ENCODE assay signal across 8 cellular contexts in genomic region chr1:84478876-84479868, GRCh38. TPM values are rescaled to one million over a fixed set of nuclear protein-coding genes. Genes with fewer than 3 reads are reported as not detected.
DNase-seq lines count a peak whose midpoint lies in the region; ATAC-seq and TF ChIP-seq lines count a peak whose summit lies in the region.

TSS of gene RPF1 (plus strand) at chr1:84479266. CDS start at chr1:84479282, 16 bp downstream.

- H3K4me3 Mint-ChIP-seq in Caco-2 (ENCODE audit: unreplicated experiment) (peak within 1 kb of the TSS; percentile 98), endothelial cell (ENCODE audit: unreplicated experiment) (peak within 1 kb of the TSS; percentile 99), mesothelial cell of epicardium (peak within 1 kb of the TSS; percentile 98)

- TF ChIP-seq CTCF in Caco-2 (IDR thresholded peaks at IDR 0.05; ENCODE audit: insufficient read depth in 1 of 2, low read depth in 1 of 2, low read length in 1 of 2, severe bottlenecking in 1 of 2, unreplicated experiment in 1 of 2) (no peak), endothelial cell (IDR thresholded peaks at IDR 0.05; ENCODE audit: unreplicated experiment) (no peak), mesothelial cell of epicardium (IDR thresholded peaks at IDR 0.05; ENCODE audit: unreplicated experiment) (no peak)

- ATAC-seq in GM21360 (IDR thresholded peaks at IDR 0.05; ENCODE audit: unreplicated experiment) = peak; percentile 92

- H3K36me3 Mint-ChIP-seq in Caco-2 (ENCODE audit: insufficient read depth, unreplicated experiment) (peaks cover 25% of the 10 kb centered on the region), endothelial cell (ENCODE audit: low read depth, unreplicated experiment) (peaks cover 6% of the 10 kb centered on the region), mesothelial cell of epicardium (peaks cover 15% of the 10 kb centered on the region)

- CTCF ChIA-PET in Caco-2 (lab: Charles Lee) = interaction anchor here (0.8 to 1.2 kb wide), 3 partner anchors 27 to 278 kb away, joined by 3 to 5 read pairs (median 3); partner anchors contain the start of genes GNG5 and SPATA1

- intact Hi-C loops in Caco-2 (cut with micrococcal nuclease; ENCODE audit: unreplicated experiment) = loop anchor here (1.0 kb wide), 2 partner anchors 27 to 95 kb away; partner anchors contain the start of genes CTBS, GNG5 and SPATA1

- peak within 1 kb of the TSS; percentile 55 for H3K4me3 ChIP-seq in Caco-2 (ENCODE audit: low read depth, low read length)

- no peaks in the 10 kb centered on the region for H3K4me1 ChIP-seq in Caco-2

- no peaks in the 10 kb centered on the region for H3K36me3 ChIP-seq in Caco-2 (ENCODE audit: control insufficient read depth, insufficient read depth, low read length)

- H3K9me3 Mint-ChIP-seq in Caco-2 (ENCODE audit: unreplicated experiment) (peaks cover 12% of the 10 kb centered on the region), endothelial cell (ENCODE audit: unreplicated experiment) (no peaks in the 10 kb centered on the region), mesothelial cell of epicardium (peaks cover 15% of the 10 kb centered on the region)

- H3K27me3 ChIP-seq in Caco-2 (replicated peaks; ENCODE audit: control insufficient read depth, insufficient read depth, low read length) = no peaks in the 10 kb centered on the region

- peaks cover 6% of the 10 kb centered on the region for H3K9me3 ChIP-seq in Caco-2

- BruUV-seq in Caco-2 (replicated peaks; lab: Mats Ljungman, UMichigan) = TSS peak; percentile 40

- H3K4me1 Mint-ChIP-seq in Caco-2 (ENCODE audit: low read depth, unreplicated experiment) (no peaks in the 10 kb centered on the region), endothelial cell (ENCODE audit: unreplicated experiment) (peaks cover 7% of the 10 kb centered on the region), mesothelial cell of epicardium (peaks cover 24% of the 10 kb centered on the region)

- H3K27me3 Mint-ChIP-seq in Caco-2 (ENCODE audit: insufficient read depth, unreplicated experiment) = peaks cover 15% of the 10 kb centered on the region
- H3K27me3 Mint-ChIP-seq in endothelial cell (ENCODE audit: unreplicated experiment) = peaks cover 5% of the 10 kb centered on the region
- H3K27me3 Mint-ChIP-seq in mesothelial cell of epicardium (ENCODE audit: low read depth) = peaks cover 46% of the 10 kb centered on the region

- H3K27ac Mint-ChIP-seq in Caco-2 (ENCODE audit: unreplicated experiment) (peak within 1 kb of the TSS; percentile 99), endothelial cell (ENCODE audit: unreplicated experiment) (peak within 1 kb of the TSS; percentile 99), mesothelial cell of epicardium (peak within 1 kb of the TSS; percentile 97)

- POLR2A ChIA-PET in Caco-2 (lab: Charles Lee) = no interaction called here

- DNase-seq in Caco-2 = peak; percentile 64 to 67
- DNase-seq in HT1080 (ENCODE audit: low read depth) = peak; percentile 78
- DNase-seq in NOMO-1 treated with dmso at 0.1 percent for 144 hours (lab: John Stamatoyannopoulos, UW; ENCODE audit: unreplicated experiment) = peak; percentile 80
- peak; percentile 56 for DNase-seq in activated CD8-positive, alpha-beta memory T cell treated with anti-CD3 and anti-CD28 coated beads, Interleukin-2, amount 50 U/mL, for 24 hours (ENCODE audit: extremely low read depth)
- DNase-seq in endothelial cell (ENCODE audit: low spot score) = peak; percentile 65
- peak; percentile 42 to 75 for DNase-seq in mesothelial cell of epicardium (ENCODE audit: low spot score in 2 of 2, unreplicated experiment in 2 of 2)
- peak; percentile 62 to 68 for DNase-seq in stimulated activated CD8-positive, alpha-beta memory T cell treated with anti-CD3 and anti-CD28 coated beads, Interleukin-15, amount 100 ng/mL, for 4 hours (ENCODE audit: low read depth in 2 of 2)

RNA-seq across cellular contexts. Expression of gene RPF1, which starts in this region (rescaled TPM):
- total RNA-seq in Caco-2 (2022) = 15.7 and 18.2 TPM in 2 replicates
- total RNA-seq in HT1080 (2014; rRNA removed; shearing (Covaris generic)) = 99.9 and 111 TPM in 2 replicates
- 66.0 and 68.6 TPM in 2 replicates for polyA plus RNA-seq in HT1080 (2015; cell fraction: cytosol; rRNA removed)
- 65.0 and 70.3 TPM in 2 replicates for polyA plus RNA-seq in HT1080 (2015; cell fraction: nucleus; rRNA removed)
- total RNA-seq in endothelial cell (ENCODE audit: unreplicated experiment) = 18.4 TPM
- total RNA-seq in mesothelial cell of epicardium = 23.2 to 28.2 TPM (median 26.1 TPM) in 3 replicates

Comparison
In these comparisons a context has a peak if more than half of its experiments do, and no peak if none do; other contexts are left out.
1. Peak in every context shown above with its lines: DNase-seq, ATAC-seq and H3K4me3 ChIP-seq.